In the genomic region with DNA sequence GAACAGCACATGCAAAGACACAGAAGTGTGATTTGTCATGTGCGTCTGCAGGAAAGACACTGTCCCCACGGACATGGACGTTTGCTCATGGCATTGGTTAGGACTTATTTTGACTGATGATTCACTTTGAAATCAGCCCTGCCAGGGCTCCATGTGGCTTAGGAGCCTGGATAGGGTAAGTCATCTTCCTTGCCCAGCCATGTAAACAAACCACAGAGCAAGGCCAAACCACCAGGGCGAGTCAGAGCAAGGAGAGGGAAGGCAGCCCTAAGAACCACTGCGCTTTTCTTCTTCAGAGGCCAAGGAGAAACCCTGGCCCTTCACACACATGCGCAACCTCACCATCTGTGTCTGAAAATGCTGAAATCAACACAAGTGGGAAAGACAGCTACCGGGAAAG, we compare ENCODE assay signal across 14 cellular contexts.
DNase-seq lines count a peak whose midpoint lies in the region; ATAC-seq, FAIRE-seq and TF ChIP-seq lines count a peak whose summit lies in the region.
"Had no signal": no experiment of that assay in that cellular context is flagged by ENCODE, and none has a peak within 500 bp of the region (broad histone marks: within the 10 kb centered on the region; RNA-seq: fewer than 3 reads in every experiment).

No MANE protein-coding gene starts in this region.

- no peaks in the 10 kb centered on the region for H3K36me3 ChIP-seq in GM23248 (ENCODE audit: low read depth)
- H3K36me3 ChIP-seq: lower lobe of right lung had no signal

- H3K4me3 ChIP-seq in GM23248: peak overlapping the region; percentile 45
- H3K4me3 ChIP-seq in epithelial cell of esophagus (ENCODE audit: low read length): no peak overlapping the region
- H3K4me3 ChIP-seq: lower lobe of right lung had no signal

- peak; percentile 94 for FAIRE-seq in RCC 7860 (lab: Jason Lieb, UNC)
- FAIRE-seq: G401.6, TTC549 had no signal

- peak overlapping the region; percentile 77 for H3K4me2 ChIP-seq in GM23248 (ENCODE audit: unreplicated experiment)

- ATAC-seq in GM21367 (IDR thresholded peaks at IDR 0.05; ENCODE audit: unreplicated experiment): no peak
- ATAC-seq: lower lobe of right lung had no signal

- H3K9me2 ChIP-seq in GM23248 (ENCODE audit: insufficient read depth): no peaks in the 10 kb centered on the region

- peak overlapping the region; percentile 77 for H3K9ac ChIP-seq in GM23248

- TF ChIP-seq CTCF in epithelial cell of esophagus (IDR thresholded peaks at IDR 0.05; ENCODE audit: insufficient read depth, low read depth, low read length, missing control alignments): peak; percentile 11
- no peak for TF ChIP-seq CTCF in progenitor cell of endocrine pancreas (IDR thresholded peaks at IDR 0.05; ENCODE audit: unreplicated experiment)

- H3K9me3 ChIP-seq in GM23248 (ENCODE audit: low read depth): no peaks in the 10 kb centered on the region
- H3K9me3 ChIP-seq: lower lobe of right lung had no signal

- peaks cover 26% of the 10 kb centered on the region for H3K4me1 ChIP-seq in GM23248 (ENCODE audit: insufficient read depth)

- no peak overlapping the region for H3K27ac Mint-ChIP-seq in progenitor cell of endocrine pancreas
- H3K27ac Mint-ChIP-seq: endodermal cell had no signal

- peaks cover 22% of the 10 kb centered on the region for H3K27me3 Mint-ChIP-seq in progenitor cell of endocrine pancreas

- H3K79me2 ChIP-seq in GM23248 (ENCODE audit: insufficient read depth): no peaks in the 10 kb centered on the region

- H3K9me3 Mint-ChIP-seq in progenitor cell of endocrine pancreas (ENCODE audit: low read depth): no peaks in the 10 kb centered on the region

- peak overlapping the region; percentile 96 for H3K27ac ChIP-seq in GM23248
- H3K27ac ChIP-seq: lower lobe of right lung had no signal

- peaks cover 1% of the 10 kb centered on the region for H3K36me3 Mint-ChIP-seq in progenitor cell of endocrine pancreas (ENCODE audit: insufficient read depth)

- 1% methylated on average over 7 of the region's 7 CpGs for WGBS in GM23248 (ENCODE audit: low coverage in 1 of 2, low lambda C conversion rate in 2 of 2, missing lambda C conversion rate in 2 of 2), 2 experiments

- no peak overlapping the region for H3K4me3 Mint-ChIP-seq in progenitor cell of endocrine pancreas (ENCODE audit: low read depth)
- H3K4me3 Mint-ChIP-seq: endodermal cell had no signal

- H3K27me3 ChIP-seq in GM23248 (replicated peaks; ENCODE audit: insufficient read depth): no peaks in the 10 kb centered on the region

- no peaks in the 10 kb centered on the region for H3K4me1 Mint-ChIP-seq in progenitor cell of endocrine pancreas (ENCODE audit: low read depth)
- H3K4me1 Mint-ChIP-seq: endodermal cell had no signal

- H2AFZ ChIP-seq in GM23248: 0 out of 2 replicates have a peak overlapping the region, but pooled peaks have one; percentile 39

- H3F3A ChIP-seq in GM23248 (ENCODE audit: insufficient read depth): peaks cover 25% of the 10 kb centered on the region

- in situ Hi-C loops in GM23248 (cut with MboI): no loop called here

- no peaks in the 10 kb centered on the region for H4K20me1 ChIP-seq in GM23248 (ENCODE audit: insufficient read depth)

- peak; percentile 98 for DNase-seq in GM23248
- peak; percentile 92 for DNase-seq in RCC 7860 (ENCODE audit: low spot score)
- peak; percentile 93 for DNase-seq in epithelial cell of esophagus (ENCODE audit: low read depth)
- peak; percentile 91 for DNase-seq in renal cortical epithelial cell (ENCODE audit: low read depth)
- DNase-seq in cerebellar nuclear complex (lab: John Stamatoyannopoulos, UW): no peak
- no peak for DNase-seq in progenitor cell of endocrine pancreas (ENCODE audit: low spot score, unreplicated experiment)
- no peak for DNase-seq in putamen (ENCODE audit: low spot score)
- DNase-seq: activated effector memory CD4-positive, alpha-beta T cell treated with anti-CD3 and anti-CD28 coated beads, Interleukin-2, amount 50 U/mL, for 16 hours; endodermal cell; KG1; lower lobe of right lung had no signal

Comparison
In these comparisons a context has a peak if more than half of its experiments do, and no peak if none do; other contexts are left out.
1. DNase-seq: peak in GM23248 (single experiment), RCC 7860 (single experiment), epithelial cell of esophagus (single experiment) and renal cortical epithelial cell (single experiment); none in cerebellar nuclear complex (0 of 2), progenitor cell of endocrine pancreas (single experiment) and putamen (single experiment).